8 cellular contexts compared by ENCODE assay signal in the genomic region with DNA sequence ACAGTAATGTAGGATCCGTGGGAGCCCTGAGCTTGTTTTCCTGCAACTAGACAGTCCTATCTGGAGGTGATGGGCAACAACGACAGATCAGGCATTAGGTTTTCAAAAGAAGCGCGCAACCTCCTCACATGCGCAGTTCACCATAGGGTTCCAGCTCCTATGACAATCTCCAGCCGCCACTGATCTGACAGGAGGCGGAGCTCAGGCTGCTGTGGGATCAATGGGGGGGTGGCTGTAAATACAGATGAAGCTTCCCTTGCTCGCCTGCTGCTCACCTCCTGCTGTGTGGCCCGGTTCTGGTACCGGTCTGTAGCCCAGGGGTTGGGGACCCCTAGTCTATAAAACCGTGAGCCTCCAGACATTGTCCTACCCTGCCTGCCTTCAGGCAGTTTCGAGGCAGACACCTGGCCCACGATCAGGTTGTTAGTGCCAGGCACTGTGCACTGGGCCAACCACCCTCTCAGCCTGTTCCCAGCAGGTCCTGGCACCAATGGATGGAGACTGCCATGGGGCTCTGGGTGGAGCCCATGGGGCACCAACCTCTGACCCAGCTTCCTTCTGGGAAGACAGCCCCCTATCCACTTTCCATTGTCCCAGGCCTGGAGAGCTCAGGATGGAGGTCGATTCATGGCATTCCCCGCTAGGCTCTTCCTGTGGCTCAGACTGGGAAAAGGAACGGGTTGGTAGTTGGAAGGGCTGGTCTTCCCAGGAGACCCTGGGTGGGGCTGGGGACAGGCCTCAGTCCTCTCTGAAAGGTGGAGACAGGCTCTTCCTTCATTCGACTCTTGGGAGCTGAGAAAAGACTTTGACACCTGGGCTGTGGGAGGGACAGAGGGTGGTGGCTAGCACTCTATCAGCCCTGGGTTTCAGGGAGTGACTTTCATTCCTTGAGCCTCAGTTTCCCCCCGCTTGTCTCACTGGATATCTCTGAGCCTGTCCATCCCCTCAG. TPM values are rescaled to one million over a fixed set of nuclear protein-coding genes. Genes with fewer than 3 reads are reported as not detected.
A peak's percentile ranks its signal among the peaks of the same experiment; 100 is the strongest.
DNase-seq lines count a peak whose midpoint lies in the region; ATAC-seq and TF ChIP-seq lines count a peak whose summit lies in the region.

No MANE protein-coding gene starts in this region.

- H3K36me3 ChIP-seq in esophagus squamous epithelium: peaks cover 20 to 45% (median 21%) of the 10 kb centered on the region in 3 donors
- no peaks in the 10 kb centered on the region for H3K36me3 ChIP-seq in ovary

- no peak for ATAC-seq in activated CD4-positive, alpha-beta T cell treated with anti-CD3 and anti-CD28 coated beads for 36 hours
- no peak for ATAC-seq in HG02970 (IDR thresholded peaks at IDR 0.05; ENCODE audit: low FRiP score, unreplicated experiment)

- H3K27ac ChIP-seq in RWPE1: peak overlapping the region; percentile 87
- peak overlapping the region in 2 of 4 donors; percentile 86 to 95 for H3K27ac ChIP-seq in esophagus squamous epithelium
- peak overlapping the region in 1 of 2 donors; percentile 75 for H3K27ac ChIP-seq in ovary

- no peak for DNase-seq in activated CD4-positive, alpha-beta T cell treated with anti-CD3 and anti-CD28 coated beads for 36 hours
- DNase-seq in activated CD4-positive, alpha-beta T cell treated with anti-CD3 and anti-CD28 coated beads for 4 hours: no peak
- no peak for DNase-seq in RWPE1 (ENCODE audit: low spot score)
- DNase-seq in esophagus squamous epithelium (lab: John Stamatoyannopoulos, UW): no peak
- DNase-seq in ovary: peak; percentile 51 to 70 (median 60)
- no peak for DNase-seq in GM19240 (ENCODE audit: insufficient read length, low spot score)
- no peak for DNase-seq in ACHN

- peaks cover 16% of the 10 kb centered on the region for H3K36me3 Mint-ChIP-seq in activated CD4-positive, alpha-beta T cell treated with anti-CD3 and anti-CD28 coated beads for 36 hours (ENCODE audit: low read depth)

- intact Hi-C loops in activated CD4-positive, alpha-beta T cell treated with anti-CD3 and anti-CD28 coated beads for 36 hours (cut with DNase I, micrococcal nuclease): loop anchor here (2.0 to 5.0 kb wide), 3 partner anchors 62 to 163 kb away; a partner anchor contains a TSS
- intact Hi-C loops in esophagus squamous epithelium (cut with DNase I) (no loop called here), ovary (cut with DNase I) (no loop called here)

- H3K27me3 ChIP-seq in esophagus squamous epithelium (no peaks in the 10 kb centered on the region), ovary (no peaks in the 10 kb centered on the region)

- no peaks in the 10 kb centered on the region for H3K9me3 ChIP-seq in esophagus squamous epithelium
- no peaks in the 10 kb centered on the region for H3K9me3 ChIP-seq in ovary

- CTCF ChIA-PET in activated CD4-positive, alpha-beta T cell treated with anti-CD3 and anti-CD28 coated beads for 36 hours (lab: Charles Lee): interaction anchor here (1.2 to 2.0 kb wide), 3 partner anchors 10 to 42 kb away, joined by 3 to 7 read pairs (median 5); a partner anchor contains a TSS
- CTCF ChIA-PET in RWPE1 (lab: Yijun Ruan, JAX): interaction anchor here (0.6 to 1.4 kb wide), 5 partner anchors 58 to 234 kb away, joined by 3 to 6 read pairs (median 4); a partner anchor contains a TSS

- peaks cover 13% of the 10 kb centered on the region for H3K4me1 Mint-ChIP-seq in activated CD4-positive, alpha-beta T cell treated with anti-CD3 and anti-CD28 coated beads for 36 hours

- no peaks in the 10 kb centered on the region for H3K9me3 Mint-ChIP-seq in activated CD4-positive, alpha-beta T cell treated with anti-CD3 and anti-CD28 coated beads for 36 hours (ENCODE audit: low read depth)

- no peak overlapping the region for H3K27ac Mint-ChIP-seq in activated CD4-positive, alpha-beta T cell treated with anti-CD3 and anti-CD28 coated beads for 36 hours

- WGBS in esophagus squamous epithelium, 2 donors: 15 to 62% methylated on average over 10 to 12 of the region's 18 CpGs
- WGBS in ovary, 3 donors: 50 to 67% (median 63%) methylated on average over 14 to 18 of the region's 18 CpGs

- POLR2A ChIA-PET in activated CD4-positive, alpha-beta T cell treated with anti-CD3 and anti-CD28 coated beads for 36 hours (lab: Charles Lee): interaction anchor here (0.6 to 0.8 kb wide), 2 partner anchors 10 to 115 kb away, joined by 3 read pairs; a partner anchor contains a TSS
- POLR2A ChIA-PET in RWPE1 (lab: Yijun Ruan, JAX; ENCODE audit: low non-redundant PET): interaction anchor here (0.6 to 1.1 kb wide), 4 partner anchors 10 to 143 kb away, joined by 3 to 7 read pairs (median 4); a partner anchor contains a TSS

- TF ChIP-seq EP300 in ovary (IDR thresholded peaks at IDR 0.05): no peak

- H3K4me1 ChIP-seq in esophagus squamous epithelium (peaks cover 15 to 29% (median 16%) of the 10 kb centered on the region in 3 donors), ovary (ENCODE audit: insufficient read depth) (peaks cover 2% of the 10 kb centered on the region)

- TF ChIP-seq POLR2A in esophagus squamous epithelium (IDR thresholded peaks at IDR 0.05) (no peak), ovary (IDR thresholded peaks at IDR 0.05) (no peak)

- peak overlapping the region; percentile 75 for H3K4me3 Mint-ChIP-seq in activated CD4-positive, alpha-beta T cell treated with anti-CD3 and anti-CD28 coated beads for 36 hours

- in situ Hi-C loops in ACHN (cut with HindIII; ENCODE audit: low pct_ligation_motif_present, low pct_unique_long_range_greater_than_20kb, low sequenced_read_pairs): no loop called here

- TF ChIP-seq CTCF in RWPE1 (conservative IDR thresholded peaks at IDR 0.05; ENCODE audit: low read depth) (no peak), esophagus squamous epithelium (IDR thresholded peaks at IDR 0.05) (no peak), ovary (IDR thresholded peaks at IDR 0.05) (no peak)

- no peaks in the 10 kb centered on the region for H3K27me3 Mint-ChIP-seq in activated CD4-positive, alpha-beta T cell treated with anti-CD3 and anti-CD28 coated beads for 36 hours

- H3K4me3 ChIP-seq in esophagus squamous epithelium (peak overlapping the region in 3 of 4 donors; percentile 65 to 89 (median 75)), ovary (peak overlapping the region; percentile 68)

RNA-seq across cellular contexts. Expression of a gene that starts 1.7 kb away (rescaled TPM):
- 1 to 10 TPM; 7.3 to 9.3 TPM for total RNA-seq in activated CD4-positive, alpha-beta T cell treated with anti-CD3 and anti-CD28 coated beads for 36 hours
- total RNA-seq in esophagus squamous epithelium: 10 to 100 TPM; 21.2 to 40.1 (median 36.5) TPM
- total RNA-seq in ovary: 10 to 100 TPM; 14.6 to 23.7 (median 20.3) TPM
- 10 to 100 TPM in 1 of 2 donors, 1 to 10 TPM in 1; 3.6 to 13.7 TPM for polyA plus RNA-seq in ovary

RNA-seq across cellular contexts. Expression of a gene that starts 9.6 kb away (rescaled TPM):
- total RNA-seq in activated CD4-positive, alpha-beta T cell treated with anti-CD3 and anti-CD28 coated beads for 36 hours: 10 to 100 TPM; 87.9 to 92.9 TPM
- total RNA-seq in esophagus squamous epithelium: 10 to 100 TPM; 14.0 to 29.2 (median 20.5) TPM
- total RNA-seq in ovary: 10 to 100 TPM; 10.7 to 47.9 (median 26.5) TPM
- 10 to 100 TPM in 1 of 2 donors, 1 to 10 TPM in 1; 6.3 to 18.5 TPM for polyA plus RNA-seq in ovary

RNA-seq across cellular contexts. Expression of a gene that starts 32.9 kb away (rescaled TPM):
- 10 to 100 TPM; 10.5 to 14.0 TPM for total RNA-seq in activated CD4-positive, alpha-beta T cell treated with anti-CD3 and anti-CD28 coated beads for 36 hours
- 10 to 100 TPM in 3 of 4 donors, 1 to 10 TPM in 1; 9.6 to 17.9 (median 16.7) TPM for total RNA-seq in esophagus squamous epithelium
- 10 to 100 TPM; 10.7 to 31.1 (median 26.3) TPM for total RNA-seq in ovary
- 10 to 100 TPM; 15.2 to 32.2 TPM for polyA plus RNA-seq in ovary

RNA-seq across cellular contexts. Expression of a gene that starts 48.3 kb away (rescaled TPM):
- 10 to 100 TPM; 17.1 to 19.3 TPM for total RNA-seq in activated CD4-positive, alpha-beta T cell treated with anti-CD3 and anti-CD28 coated beads for 36 hours
- 10 to 100 TPM; 20.1 to 51.4 (median 29.0) TPM for total RNA-seq in esophagus squamous epithelium
- 10 to 100 TPM; 31.2 to 46.1 (median 34.2) TPM for total RNA-seq in ovary
- 10 to 100 TPM; 16.3 to 31.0 TPM for polyA plus RNA-seq in ovary

Comparison
In these comparisons a context has a peak if more than half of its experiments do, and no peak if none do; other contexts are left out.
1. DNase-seq: peak in ovary (5 of 5); none in activated CD4-positive, alpha-beta T cell treated with anti-CD3 and anti-CD28 coated beads for 36 hours (single experiment), activated CD4-positive, alpha-beta T cell treated with anti-CD3 and anti-CD28 coated beads for 4 hours (0 of 2), RWPE1 (single experiment), esophagus squamous epithelium (single experiment), GM19240 (single experiment) and ACHN (single experiment).
2. intact Hi-C loops: an anchor here in activated CD4-positive, alpha-beta T cell treated with anti-CD3 and anti-CD28 coated beads for 36 hours (2.0 to 5.0 kb wide); none called in esophagus squamous epithelium and ovary.